Comparison of ENCODE assay signal across 16 cellular contexts in the genomic region with DNA sequence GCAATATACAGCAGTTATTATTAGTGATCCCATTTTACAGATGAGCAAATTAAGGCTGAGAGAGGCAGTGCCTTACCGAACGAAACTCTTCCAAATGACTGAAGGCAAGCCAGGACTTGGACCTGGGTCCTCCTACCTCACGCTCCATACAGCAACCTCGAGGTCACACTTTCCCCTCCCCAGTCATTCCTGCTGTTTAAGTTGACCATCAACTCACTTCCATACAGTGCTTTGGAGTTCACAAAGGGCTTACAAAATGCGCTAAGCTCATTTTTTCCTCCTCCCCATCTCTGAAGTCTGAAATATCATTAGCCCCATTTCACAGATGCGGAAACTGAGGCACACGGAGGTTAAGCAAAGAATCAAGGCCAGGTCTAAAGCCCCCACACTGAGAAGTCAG. TPM values are rescaled to one million over a fixed set of nuclear protein-coding genes. Genes with fewer than 3 reads are reported as not detected.
DNase-seq lines count a peak whose midpoint lies in the region; ATAC-seq, FAIRE-seq and TF ChIP-seq lines count a peak whose summit lies in the region.
"Had no signal": no experiment of that assay in that cellular context is flagged by ENCODE, and none has a peak within 500 bp of the region (broad histone marks: within the 10 kb centered on the region; RNA-seq: fewer than 3 reads in every experiment).

No MANE protein-coding gene starts in this region.

- H3K27me3 ChIP-seq in Caco-2 (replicated peaks; ENCODE audit: control insufficient read depth, insufficient read depth, low read length) (no peaks in the 10 kb centered on the region), body of pancreas (no peaks in the 10 kb centered on the region), neural progenitor cell (no peaks in the 10 kb centered on the region), small intestine (ENCODE audit: control insufficient read depth in 2 of 2, insufficient read depth in 2 of 2, low read length in 2 of 2) (no peaks in the 10 kb centered on the region)

- peak overlapping the region in 3 of 4 donors; percentile 37 to 88 (median 81) for H3K27ac ChIP-seq in body of pancreas
- no peak overlapping the region for H3K27ac ChIP-seq in neural progenitor cell
- H3K27ac ChIP-seq in small intestine (ENCODE audit: low read depth in 1 of 2, low read length in 1 of 2): no peak overlapping the region
- H3K27ac ChIP-seq: HL-60 had no signal

- TF ChIP-seq CTCF in Caco-2 (IDR thresholded peaks at IDR 0.05; ENCODE audit: insufficient read depth in 1 of 2, low read depth in 1 of 2, low read length in 1 of 2, severe bottlenecking in 1 of 2, unreplicated experiment in 1 of 2): no peak
- TF ChIP-seq CTCF in body of pancreas (IDR thresholded peaks at IDR 0.05): no peak
- no peak for TF ChIP-seq CTCF in neural progenitor cell (IDR thresholded peaks at IDR 0.05)

- H3K36me3 Mint-ChIP-seq in Caco-2 (ENCODE audit: insufficient read depth, unreplicated experiment) (peaks cover 61% of the 10 kb centered on the region), neural progenitor cell (no peaks in the 10 kb centered on the region)
- no peaks in the 10 kb centered on the region for H3K36me3 Mint-ChIP-seq in natural killer cell treated with Interleukin-12 subunit alpha and Interleukin-12 subunit beta and Interleukin-15 and Interleukin-18, amount 100 ng/mL, for 72 hours
- H3K36me3 Mint-ChIP-seq: CD14-positive monocyte; CD8-positive, alpha-beta T cell had no signal

- H3K4me1 Mint-ChIP-seq in Caco-2 (ENCODE audit: low read depth, unreplicated experiment) (peaks cover 39% of the 10 kb centered on the region), neural progenitor cell (peaks cover 16% of the 10 kb centered on the region)
- H3K4me1 Mint-ChIP-seq in natural killer cell treated with Interleukin-12 subunit alpha and Interleukin-12 subunit beta and Interleukin-15 and Interleukin-18, amount 100 ng/mL, for 72 hours (ENCODE audit: low read depth in 2 of 2): no peaks in the 10 kb centered on the region
- H3K4me1 Mint-ChIP-seq: CD14-positive monocyte had no signal

- no peak overlapping the region for H3K9ac ChIP-seq in neural progenitor cell

- ATAC-seq in body of pancreas (no peak), sciatic nerve (no peak)
- ATAC-seq in natural killer cell treated with Interleukin-12 subunit alpha and Interleukin-12 subunit beta and Interleukin-15 and Interleukin-18, amount 100 ng/mL, for 72 hours: no peak
- ATAC-seq: CD8-positive, alpha-beta T cell had no signal

- H3F3A ChIP-seq in neural progenitor cell (ENCODE audit: low read depth): no peaks in the 10 kb centered on the region

- no peak overlapping the region for H2AFZ ChIP-seq in neural progenitor cell (replicated peaks)

- FAIRE-seq in small intestine (lab: Jason Lieb, UNC): no peak
- FAIRE-seq: GM19239, H54 had no signal

- H3K4me2 ChIP-seq in neural progenitor cell: no peak overlapping the region

- H3K27me3 Mint-ChIP-seq in Caco-2 (ENCODE audit: insufficient read depth, unreplicated experiment) (no peaks in the 10 kb centered on the region), neural progenitor cell (ENCODE audit: insufficient read depth, low read depth) (peaks cover 3% of the 10 kb centered on the region)
- no peaks in the 10 kb centered on the region for H3K27me3 Mint-ChIP-seq in natural killer cell treated with Interleukin-12 subunit alpha and Interleukin-12 subunit beta and Interleukin-15 and Interleukin-18, amount 100 ng/mL, for 72 hours

- intact Hi-C loops in Caco-2 (cut with micrococcal nuclease; ENCODE audit: unreplicated experiment): no loop called here
- intact Hi-C loops in body of pancreas (cut with DNase I): no loop called here
- intact Hi-C loops in sciatic nerve (cut with DNase I): no loop called here

- DNase-seq in Caco-2 (no peak), body of pancreas (no peak), neural progenitor cell (ENCODE audit: low spot score) (no peak), small intestine (no peak), sciatic nerve (ENCODE audit: low spot score) (no peak), inferior parietal cortex (ENCODE audit: extremely low spot score) (no peak)
- DNase-seq in natural killer cell treated with Interleukin-12 subunit alpha and Interleukin-12 subunit beta and Interleukin-15 and Interleukin-18, amount 100 ng/mL, for 72 hours (ENCODE audit: low spot score): no peak
- DNase-seq: CD8-positive, alpha-beta T cell; COR-L47; GF-D8 had no signal

- POLR2A ChIA-PET in Caco-2 (lab: Charles Lee): interaction anchor here (0.6 kb wide), 1 partner anchor 11 kb away, joined by 3 read pairs; no protein-coding TSS in a partner anchor

- H3K9me3 Mint-ChIP-seq in Caco-2 (ENCODE audit: unreplicated experiment) (no peaks in the 10 kb centered on the region), neural progenitor cell (no peaks in the 10 kb centered on the region)
- no peaks in the 10 kb centered on the region for H3K9me3 Mint-ChIP-seq in natural killer cell treated with Interleukin-12 subunit alpha and Interleukin-12 subunit beta and Interleukin-15 and Interleukin-18, amount 100 ng/mL, for 72 hours
- H3K9me3 Mint-ChIP-seq: CD14-positive monocyte; CD8-positive, alpha-beta T cell had no signal

- H3K4me3 ChIP-seq in Caco-2 (ENCODE audit: low read depth, low read length): no peak overlapping the region
- no peak overlapping the region for H3K4me3 ChIP-seq in body of pancreas
- no peak overlapping the region for H3K4me3 ChIP-seq in neural progenitor cell
- H3K4me3 ChIP-seq in small intestine (ENCODE audit: low read depth in 1 of 2, low read length in 2 of 2): no peak overlapping the region

- CTCF ChIA-PET in Caco-2 (lab: Charles Lee): interaction anchor here (1.3 kb wide), 1 partner anchor 11 kb away, joined by 3 read pairs; no protein-coding TSS in a partner anchor

- no TSS peak for BruUV-seq in Caco-2 (replicated peaks; lab: Mats Ljungman, UMichigan)

- H3K4me1 ChIP-seq in Caco-2 (peaks cover 47% of the 10 kb centered on the region), body of pancreas (peaks cover 60% of the 10 kb centered on the region), neural progenitor cell (peaks cover 10% of the 10 kb centered on the region), small intestine (ENCODE audit: control insufficient read depth in 2 of 2, insufficient read depth in 1 of 2, low read depth in 1 of 2, low read length in 1 of 2) (peaks cover 0 to 3% of the 10 kb centered on the region in 2 donors)

- TF ChIP-seq POLR2A in body of pancreas (IDR thresholded peaks at IDR 0.05): no peak

- H3K9me3 ChIP-seq in Caco-2 (no peaks in the 10 kb centered on the region), body of pancreas (no peaks in the 10 kb centered on the region), neural progenitor cell (ENCODE audit: low read depth) (no peaks in the 10 kb centered on the region), small intestine (ENCODE audit: control insufficient read depth, low read depth) (no peaks in the 10 kb centered on the region)

- H3K27ac Mint-ChIP-seq in Caco-2 (ENCODE audit: unreplicated experiment): peak overlapping the region; percentile 74
- H3K27ac Mint-ChIP-seq in neural progenitor cell: no peak overlapping the region
- no peak overlapping the region for H3K27ac Mint-ChIP-seq in natural killer cell treated with Interleukin-12 subunit alpha and Interleukin-12 subunit beta and Interleukin-15 and Interleukin-18, amount 100 ng/mL, for 72 hours
- H3K27ac Mint-ChIP-seq: CD14-positive monocyte; CD8-positive, alpha-beta T cell had no signal

- 70 to 75% methylated on average over 7 of the region's 7 CpGs for WGBS in body of pancreas, 2 donors
- 69 to 81% (median 78%) methylated on average over 7 of the region's 7 CpGs for WGBS in small intestine, 3 donors

- no peaks in the 10 kb centered on the region for H3K79me2 ChIP-seq in neural progenitor cell (ENCODE audit: low read depth)

- H3K36me3 ChIP-seq in Caco-2 (ENCODE audit: control insufficient read depth, insufficient read depth, low read length): peaks cover 8% of the 10 kb centered on the region
- no peaks in the 10 kb centered on the region for H3K36me3 ChIP-seq in body of pancreas (replicated peaks in 1 of 2; ENCODE audit: insufficient read depth in 1 of 2, low read depth in 2 of 2)
- H3K36me3 ChIP-seq in neural progenitor cell: no peaks in the 10 kb centered on the region
- no peaks in the 10 kb centered on the region for H3K36me3 ChIP-seq in small intestine (ENCODE audit: control insufficient read depth in 2 of 2, insufficient read depth in 2 of 2, low read length in 2 of 2)

- H4K20me1 ChIP-seq in neural progenitor cell (ENCODE audit: low read depth): no peaks in the 10 kb centered on the region

- peak overlapping the region; percentile 57 for H3K4me3 Mint-ChIP-seq in Caco-2 (ENCODE audit: unreplicated experiment)
- H3K4me3 Mint-ChIP-seq in neural progenitor cell: peak overlapping the region; percentile 46
- no peak overlapping the region for H3K4me3 Mint-ChIP-seq in natural killer cell treated with Interleukin-12 subunit alpha and Interleukin-12 subunit beta and Interleukin-15 and Interleukin-18, amount 100 ng/mL, for 72 hours
- H3K4me3 Mint-ChIP-seq: CD14-positive monocyte; CD8-positive, alpha-beta T cell had no signal

RNA-seq across cellular contexts. Expression of gene HNF1A, which starts 4.3 kb away (rescaled TPM):
- total RNA-seq in Caco-2 (2022): 37.1 and 41.2 TPM in 2 replicates
- total RNA-seq in body of pancreas: 10 to 100 TPM; 11.9 to 13.2 TPM
- total RNA-seq in neural progenitor cell (ENCODE audit: low replicate concordance): not detected in 2 replicates
- polyA plus RNA-seq in small intestine: 10 to 100 TPM; 23.0 to 42.3 (median 32.2) TPM
- not detected for total RNA-seq in sciatic nerve
- not detected for total RNA-seq in natural killer cell treated with Interleukin-12 subunit alpha and Interleukin-12 subunit beta and Interleukin-15 and Interleukin-18, amount 100 ng/mL, for 72 hours
- total RNA-seq: A673; CD8-positive, alpha-beta T cell had no signal
- polyA plus RNA-seq: BJ, CD14-positive monocyte had no signal

RNA-seq across cellular contexts. Expression of gene C12orf43, which starts 33.6 kb away (rescaled TPM):
- 19.3 and 22.1 TPM in 2 replicates for total RNA-seq in Caco-2 (2022)
- 10 to 100 TPM in 1 of 2 donors, 1 to 10 TPM in 1; 6.7 to 11.5 TPM for total RNA-seq in body of pancreas
- total RNA-seq in neural progenitor cell (ENCODE audit: low replicate concordance): 12.8 and 18.8 TPM in 2 replicates
- 10 to 100 TPM in 1 of 3 donors, 1 to 10 TPM in 2; 4.5 to 11.4 (median 5.1) TPM for polyA plus RNA-seq in small intestine
- total RNA-seq in sciatic nerve: 12.4 TPM
- total RNA-seq in natural killer cell treated with Interleukin-12 subunit alpha and Interleukin-12 subunit beta and Interleukin-15 and Interleukin-18, amount 100 ng/mL, for 72 hours: 10 to 100 TPM; 26.6 to 34.8 TPM

RNA-seq across cellular contexts. Expression of gene OASL, which starts 56.4 kb away (rescaled TPM):
- 0.11 and 0.35 TPM in 2 replicates for total RNA-seq in Caco-2 (2022)
- 1 to 10 TPM in 1 of 2 donors, under 1 TPM in 1; 0.78 to 1.3 TPM for total RNA-seq in body of pancreas
- total RNA-seq in neural progenitor cell (ENCODE audit: low replicate concordance): not detected in 2 replicates
- polyA plus RNA-seq in small intestine: 1 to 10 TPM; 1.7 to 3.0 (median 2.2) TPM
- 1.3 TPM for total RNA-seq in sciatic nerve
- 10 to 100 TPM; 10.1 to 10.8 TPM for total RNA-seq in natural killer cell treated with Interleukin-12 subunit alpha and Interleukin-12 subunit beta and Interleukin-15 and Interleukin-18, amount 100 ng/mL, for 72 hours

Comparison
In these comparisons a context has a peak if more than half of its experiments do, and no peak if none do; other contexts are left out.
1. H3K27ac ChIP-seq: peak in body of pancreas (3 of 4); none in neural progenitor cell (single experiment) and small intestine (0 of 2).
2. RNA of gene HNF1A, which starts 4.3 kb away (total RNA-seq): 37.1 to 41.2 TPM in Caco-2 and 11.9 to 13.2 TPM in body of pancreas; not detected in neural progenitor cell, not detected in sciatic nerve (single experiment) and not detected in natural killer cell treated with Interleukin-12 subunit alpha and Interleukin-12 subunit beta and Interleukin-15 and Interleukin-18, amount 100 ng/mL, for 72 hours; every median in the first group is over 10 times any median in the second.